8 cellular contexts compared by ENCODE assay signal in the genomic region with DNA sequence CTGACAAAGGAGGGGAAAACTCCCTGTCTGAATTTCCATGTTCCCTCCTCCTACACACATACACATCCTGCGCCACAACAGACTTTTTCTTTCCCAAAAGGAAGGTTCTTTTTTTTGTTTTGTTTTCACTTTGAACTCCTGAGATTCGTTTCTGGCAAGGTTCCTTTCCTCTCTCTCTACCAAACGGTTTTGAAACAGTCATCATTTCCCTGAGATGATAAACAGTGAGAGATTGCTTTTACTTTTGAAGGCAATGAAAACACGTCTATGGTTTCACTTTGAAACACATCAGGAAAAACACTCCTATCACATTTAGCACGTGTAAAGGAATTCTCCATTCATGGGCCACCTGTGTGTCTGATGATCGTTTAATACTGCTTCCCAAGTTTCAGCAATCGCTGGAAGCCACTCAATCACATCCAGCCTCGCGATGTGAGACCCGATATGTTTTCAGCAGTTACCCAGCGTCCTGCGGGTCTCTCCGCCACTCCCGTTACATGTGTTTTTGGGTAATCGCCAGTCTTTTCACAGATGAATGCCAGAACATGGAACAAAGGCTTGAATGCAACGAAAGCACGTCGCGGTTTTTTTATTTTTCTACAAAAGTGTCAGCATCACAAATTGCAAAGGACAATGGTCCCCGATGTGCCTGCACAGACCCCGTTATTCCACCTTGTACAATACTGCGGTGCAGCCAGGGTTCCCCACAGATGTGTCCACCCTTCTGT.
DNase-seq lines count a peak whose midpoint lies in the region; ATAC-seq, FAIRE-seq and TF ChIP-seq lines count a peak whose summit lies in the region.

No MANE protein-coding gene starts in this region.

- no peaks in the 10 kb centered on the region for H3K27me3 Mint-ChIP-seq in stimulated activated naive B cell treated with anti-CD40 and anti-IgM and Interleukin-4, amounts not matched to agents 10 μg/mL and 1 μg/mL and 100 μg/mL, for 72 hours

- H3K4me3 ChIP-seq in heart right ventricle: peak overlapping the region in 9 of 10 donors; percentile 12 to 57 (median 54)
- H3K4me3 ChIP-seq in right atrium auricular region: peak overlapping the region; percentile 26 to 44

- TF ChIP-seq POLR2A in GM12892 (IDR thresholded peaks at IDR 0.05; ENCODE audit: low read depth, low read length): no peak

- H3K27ac ChIP-seq in heart right ventricle (peak overlapping the region in 4 of 10 donors; percentile 1 to 55 (median 48)), VCaP (peak overlapping the region; percentile 31; the same call in 1 of the 2 replicates), right atrium auricular region (no peak overlapping the region)

- H3K27ac Mint-ChIP-seq in stimulated activated naive B cell treated with anti-CD40 and anti-IgM and Interleukin-4, amounts not matched to agents 10 μg/mL and 1 μg/mL and 100 μg/mL, for 72 hours: peak overlapping the region; percentile 37

- peaks cover 0 to 8% (median 0%) of the 10 kb centered on the region in 7 donors for H3K27me3 ChIP-seq in heart right ventricle
- H3K27me3 ChIP-seq in right atrium auricular region: no peaks in the 10 kb centered on the region

- peaks cover 4 to 11% of the 10 kb centered on the region in 2 donors for H3K4me1 Mint-ChIP-seq in stimulated activated naive B cell treated with anti-CD40 and anti-IgM and Interleukin-4, amounts not matched to agents 10 μg/mL and 1 μg/mL and 100 μg/mL, for 72 hours

- H3K4me1 ChIP-seq in heart right ventricle: peaks cover 0 to 7% (median 0%) of the 10 kb centered on the region in 9 donors
- H3K4me1 ChIP-seq in right atrium auricular region: peaks cover 0 to 4% of the 10 kb centered on the region in 2 donors

- peak in 1 of 2 donors; percentile 13 for DNase-seq in heart right ventricle
- no peak for DNase-seq in cardiac septum (ENCODE audit: low spot score)
- no peak for DNase-seq in right atrium auricular region (ENCODE audit: low spot score)
- no peak for DNase-seq in stimulated activated naive B cell treated with anti-CD40 and anti-IgM and Interleukin-4, amounts not matched to agents 10 μg/mL and 1 μg/mL and 100 μg/mL, for 72 hours
- no peak for DNase-seq in inferior parietal cortex (ENCODE audit: extremely low spot score)
- no peak for DNase-seq in GM12892 (ENCODE audit: insufficient read length)

- H3K4me3 Mint-ChIP-seq in stimulated activated naive B cell treated with anti-CD40 and anti-IgM and Interleukin-4, amounts not matched to agents 10 μg/mL and 1 μg/mL and 100 μg/mL, for 72 hours: peak overlapping the region; percentile 85 to 86

- 23 to 29% methylated on average over 22 of the region's 22 CpGs for WGBS in heart right ventricle, 2 donors

- no peaks in the 10 kb centered on the region for H3K36me3 Mint-ChIP-seq in stimulated activated naive B cell treated with anti-CD40 and anti-IgM and Interleukin-4, amounts not matched to agents 10 μg/mL and 1 μg/mL and 100 μg/mL, for 72 hours

- intact Hi-C loops in heart right ventricle (cut with DNase I) (no loop called here), cardiac septum (cut with DNase I) (no loop called here)

- no peaks in the 10 kb centered on the region for H3K9me3 ChIP-seq in heart right ventricle
- H3K9me3 ChIP-seq in right atrium auricular region: no peaks in the 10 kb centered on the region

- H3K36me3 ChIP-seq in heart right ventricle (no peaks in the 10 kb centered on the region), right atrium auricular region (no peaks in the 10 kb centered on the region)

- ATAC-seq in heart right ventricle: peak in 3 of 8 donors; percentile 34 to 46 (median 43)
- ATAC-seq in stimulated activated naive B cell treated with anti-CD40 and anti-IgM and Interleukin-4, amounts not matched to agents 10 μg/mL and 1 μg/mL and 100 μg/mL, for 72 hours (replicated peaks): peak; percentile 36 to 48
- no peak for ATAC-seq in GM19455 (IDR thresholded peaks at IDR 0.05; ENCODE audit: unreplicated experiment)

- no peaks in the 10 kb centered on the region for H3K9me3 Mint-ChIP-seq in stimulated activated naive B cell treated with anti-CD40 and anti-IgM and Interleukin-4, amounts not matched to agents 10 μg/mL and 1 μg/mL and 100 μg/mL, for 72 hours

- FAIRE-seq in GM12892 (lab: Jason Lieb, UNC): no peak

- TF ChIP-seq CTCF in heart right ventricle (IDR thresholded peaks at IDR 0.05) (no peak), VCaP (conservative IDR thresholded peaks at IDR 0.05) (no peak), right atrium auricular region (IDR thresholded peaks at IDR 0.05) (no peak)
